8 cellular contexts compared by ENCODE assay signal in the genomic region with DNA sequence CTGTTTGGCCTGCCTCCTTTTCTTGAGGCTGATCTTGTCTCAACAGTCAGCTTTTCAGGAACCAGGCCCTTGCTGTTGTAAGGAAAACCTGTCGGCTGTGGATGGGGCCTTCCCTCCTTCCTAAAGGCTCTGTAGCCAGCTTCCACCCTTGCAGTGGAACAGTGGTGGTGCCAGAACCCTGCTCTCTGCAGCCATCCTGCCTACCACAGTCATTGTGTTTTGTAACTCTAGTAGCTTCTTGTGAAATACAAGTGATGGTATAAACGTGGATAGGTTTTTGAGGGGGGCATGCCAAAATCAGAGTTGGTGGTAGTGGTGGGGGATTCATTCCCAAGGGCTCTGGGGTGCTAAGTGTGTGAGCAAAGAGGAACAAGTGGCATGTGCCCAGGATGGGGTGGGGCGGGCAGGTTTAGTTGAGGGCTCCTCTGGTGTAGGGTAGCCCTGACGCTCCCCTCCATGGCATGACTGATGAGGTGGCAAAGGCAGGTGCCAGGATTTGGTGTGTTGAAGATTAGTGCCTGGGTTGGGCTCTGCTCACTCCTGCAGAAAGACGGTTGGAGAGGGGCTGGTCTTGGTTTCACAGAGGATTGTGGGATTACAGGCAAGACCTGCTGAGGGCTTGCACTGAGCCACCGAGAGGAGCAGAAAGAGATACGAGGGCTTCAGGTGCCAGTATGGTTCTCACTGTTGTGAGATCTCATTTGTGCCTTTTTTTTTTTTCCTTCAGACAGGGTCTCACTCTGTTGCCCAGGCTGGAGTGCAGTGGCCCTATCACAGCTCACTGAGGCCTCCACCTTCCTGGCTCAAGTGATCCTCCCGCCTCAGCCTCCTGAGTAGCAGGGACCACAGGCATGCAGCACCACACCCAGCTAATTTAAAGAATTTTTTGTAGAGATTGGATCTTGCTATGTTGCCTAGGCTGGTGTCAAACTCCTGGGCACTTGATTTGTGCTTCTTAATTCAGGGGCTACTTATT. TPM values are rescaled to one million over a fixed set of nuclear protein-coding genes. Genes with fewer than 3 reads are reported as not detected.
A peak's percentile ranks its signal among the peaks of the same experiment; 100 is the strongest.
DNase-seq lines count a peak whose midpoint lies in the region; ATAC-seq and TF ChIP-seq lines count a peak whose summit lies in the region.

No MANE protein-coding gene starts in this region.

- H3K27ac Mint-ChIP-seq in CD4-positive, alpha-beta T cell = peak overlapping the region; percentile 92
- H3K27ac Mint-ChIP-seq in nephron = peak overlapping the region; percentile 82 to 93 (median 89)

- H3K27ac ChIP-seq in CD4-positive, alpha-beta T cell (ENCODE audit: low read depth, low read length) = peak overlapping the region; percentile 91
- peak overlapping the region; percentile 84 for H3K27ac ChIP-seq in effector memory CD4-positive, alpha-beta T cell (ENCODE audit: insufficient read depth, low read length, poor library complexity, severe bottlenecking)

- H3K36me3 ChIP-seq in effector memory CD4-positive, alpha-beta T cell (ENCODE audit: control insufficient read depth, insufficient read depth, low read length) = no peaks in the 10 kb centered on the region

- ATAC-seq in CD4-positive, alpha-beta T cell (ENCODE audit: poor library complexity) = no peak
- ATAC-seq in GM21825 (IDR thresholded peaks at IDR 0.05; ENCODE audit: unreplicated experiment) (no peak), HG03342 (IDR thresholded peaks at IDR 0.05; ENCODE audit: unreplicated experiment) (no peak), GM21447 (IDR thresholded peaks at IDR 0.05; ENCODE audit: unreplicated experiment) (no peak)

- no peaks in the 10 kb centered on the region for H3K27me3 ChIP-seq in CD4-positive, alpha-beta T cell (ENCODE audit: control insufficient read depth, insufficient read depth, low read length)
- no peaks in the 10 kb centered on the region for H3K27me3 ChIP-seq in effector memory CD4-positive, alpha-beta T cell (replicated peaks; ENCODE audit: control insufficient read depth, insufficient read depth, low read length, poor library complexity, severe bottlenecking)

- no peaks in the 10 kb centered on the region for H3K9me3 Mint-ChIP-seq in CD4-positive, alpha-beta T cell
- no peaks in the 10 kb centered on the region for H3K9me3 Mint-ChIP-seq in nephron

- peak overlapping the region; percentile 55 for H3K4me3 ChIP-seq in effector memory CD4-positive, alpha-beta T cell (ENCODE audit: insufficient read depth, low read depth, low read length, poor library complexity, severe bottlenecking)

- DNase-seq in CD4-positive, alpha-beta T cell = peak in 1 of 10 experiments; percentile 30
- DNase-seq in NCI-H2107 treated with DMSO at 0.1 percent for 48 hours (lab: John Stamatoyannopoulos, UW; ENCODE audit: unreplicated experiment) = peak; percentile 35
- DNase-seq in effector memory CD4-positive, alpha-beta T cell = no peak
- DNase-seq in NK-92 (lab: John Stamatoyannopoulos, UW; ENCODE audit: unreplicated experiment) = no peak

- intact Hi-C loops in CD4-positive, alpha-beta T cell (cut with DNase I, micrococcal nuclease) = loop anchor here in 1 of 2 experiments (10.0 kb wide), 1 partner anchor 257 kb away; the partner anchor contains the start of gene ANXA11

- CTCF ChIA-PET in CD4-positive, alpha-beta T cell (lab: Charles Lee) = interaction anchor here (1.5 to 19.9 kb wide), 4 partner anchors 10 to 83 kb away, joined by 4 to 250 read pairs (median 5); no protein-coding TSS in a partner anchor

- POLR2A ChIA-PET in CD4-positive, alpha-beta T cell (lab: Charles Lee) = interaction anchor here (0.8 to 22.9 kb wide), 8 partner anchors 6 to 274 kb away, joined by 3 to 420 read pairs (median 95); partner anchors contain the start of gene TSPAN14

- peak overlapping the region; percentile 95 for H3K4me3 Mint-ChIP-seq in CD4-positive, alpha-beta T cell
- H3K4me3 Mint-ChIP-seq in nephron = peak overlapping the region; percentile 16 to 31 (median 21)

- TF ChIP-seq CTCF in CD4-positive, alpha-beta T cell (IDR thresholded peaks at IDR 0.05) = no peak
- no peak for TF ChIP-seq CTCF in nephron (IDR thresholded peaks at IDR 0.05; ENCODE audit: unreplicated experiment in 3 of 3)

- H3K4me1 ChIP-seq in effector memory CD4-positive, alpha-beta T cell (ENCODE audit: control insufficient read depth, insufficient read depth, low read length, poor library complexity, severe bottlenecking) = peaks cover 94% of the 10 kb centered on the region

- H3K4me1 Mint-ChIP-seq in CD4-positive, alpha-beta T cell (ENCODE audit: low read depth) = peaks cover 95% of the 10 kb centered on the region
- peaks cover 87% of the 10 kb centered on the region for H3K4me1 Mint-ChIP-seq in nephron

- no peaks in the 10 kb centered on the region for H3K27me3 Mint-ChIP-seq in CD4-positive, alpha-beta T cell
- H3K27me3 Mint-ChIP-seq in nephron (ENCODE audit: low read depth) = peaks cover 3% of the 10 kb centered on the region

- H3K36me3 Mint-ChIP-seq in CD4-positive, alpha-beta T cell (ENCODE audit: low read depth) = peaks cover 58% of the 10 kb centered on the region
- no peaks in the 10 kb centered on the region for H3K36me3 Mint-ChIP-seq in nephron (ENCODE audit: low read depth)

- no peaks in the 10 kb centered on the region for H3K9me3 ChIP-seq in CD4-positive, alpha-beta T cell (ENCODE audit: control insufficient read depth, low read length)
- no peaks in the 10 kb centered on the region for H3K9me3 ChIP-seq in effector memory CD4-positive, alpha-beta T cell (ENCODE audit: control insufficient read depth, low read length)

RNA-seq across cellular contexts. Expression of gene TSPAN14, which starts 7.4 kb away (rescaled TPM):
- 100 to 1,000 TPM; 167 to 168 TPM for total RNA-seq in CD4-positive, alpha-beta T cell

RNA-seq across cellular contexts. Expression of gene PRXL2A, which starts 53.1 kb away (rescaled TPM):
- total RNA-seq in CD4-positive, alpha-beta T cell = 1 to 10 TPM; 3.9 to 4.6 TPM
